In genomic region chr7:104341545-104341944, GRCh38 we compare ENCODE assay signal across 14 cellular contexts. TPM values are rescaled to one million over a fixed set of nuclear protein-coding genes. Genes with fewer than 3 reads are reported as not detected.
DNase-seq lines count a peak whose midpoint lies in the region; ATAC-seq and TF ChIP-seq lines count a peak whose summit lies in the region.
"Had no signal": no experiment of that assay in that cellular context is flagged by ENCODE, and none has a peak within 500 bp of the region (broad histone marks: within the 10 kb centered on the region; RNA-seq: fewer than 3 reads in every experiment).

No MANE protein-coding gene starts in this region.

- H3K27ac Mint-ChIP-seq in mesothelial cell of epicardium = no peak overlapping the region
- H3K27ac Mint-ChIP-seq: activated B cell treated with CpG ODN at 0.5 μM for 24 hours; activated naive CD8-positive, alpha-beta T cell treated with anti-CD3 and anti-CD28 coated beads, Interleukin-2, amount 10 ng/mL, durations not matched to agents 7 days and 5 days had no signal

- no TSS peak for BruUV-seq in A673 (replicated peaks; lab: Mats Ljungman, UMichigan)

- intact Hi-C loops in A673 (cut with micrococcal nuclease; ENCODE audit: unreplicated experiment) = no loop called here
- intact Hi-C loops in dorsolateral prefrontal cortex (cut with DNase I) = no loop called here

- H3K9me3 ChIP-seq in A673 (ENCODE audit: low read depth, low read length, poor library complexity, severe bottlenecking) = no peaks in the 10 kb centered on the region
- H3K9me3 ChIP-seq: BLaER1 had no signal

- H3K4me3 Mint-ChIP-seq in mesothelial cell of epicardium = no peak overlapping the region
- H3K4me3 Mint-ChIP-seq: activated B cell treated with CpG ODN at 0.5 μM for 24 hours; activated naive CD8-positive, alpha-beta T cell treated with anti-CD3 and anti-CD28 coated beads, Interleukin-2, amount 10 ng/mL, durations not matched to agents 7 days and 5 days had no signal

- POLR2A ChIA-PET in A673 (lab: Charles Lee; ENCODE audit: low non-redundant PET) = no interaction called here

- peaks cover 41% of the 10 kb centered on the region for H3K27me3 Mint-ChIP-seq in mesothelial cell of epicardium (ENCODE audit: low read depth)

- CTCF ChIA-PET in A673 (lab: Charles Lee) = interaction anchor here (0.6 kb wide), 1 partner anchor 25 kb away, joined by 4 read pairs; no protein-coding TSS in a partner anchor

- no peaks in the 10 kb centered on the region for H3K36me3 Mint-ChIP-seq in mesothelial cell of epicardium
- H3K36me3 Mint-ChIP-seq: activated naive CD8-positive, alpha-beta T cell treated with anti-CD3 and anti-CD28 coated beads, Interleukin-2, amount 10 ng/mL, durations not matched to agents 7 days and 5 days had no signal

- no peaks in the 10 kb centered on the region for H3K36me3 ChIP-seq in A673 (ENCODE audit: insufficient read depth, low read length, poor library complexity, severe bottlenecking)
- H3K36me3 ChIP-seq: BLaER1 had no signal

- DNase-seq in A673 (ENCODE audit: low spot score) = peak; percentile 29
- peak; percentile 16 for DNase-seq in GM20000 (ENCODE audit: low spot score)
- DNase-seq in NCI-H526 treated with DMSO at 0.1 percent for 48 hours (lab: John Stamatoyannopoulos, UW) = peak; percentile 55
- DNase-seq in dorsolateral prefrontal cortex = no peak
- no peak for DNase-seq in mesothelial cell of epicardium (ENCODE audit: low spot score in 2 of 2, unreplicated experiment in 2 of 2)
- DNase-seq in HK-2 (ENCODE audit: unreplicated experiment) = no peak
- no peak for DNase-seq in COLO668 (lab: John Stamatoyannopoulos, UW; ENCODE audit: unreplicated experiment)
- DNase-seq: activated B cell treated with CpG ODN at 0.5 μM for 24 hours; activated naive CD8-positive, alpha-beta T cell treated with anti-CD3 and anti-CD28 coated beads, Interleukin-2, amount 10 ng/mL, durations not matched to agents 7 days and 5 days; mesenchymal stem cell; NCI-H1048; stimulated activated CD4-positive, alpha-beta T cell treated with anti-CD3 and anti-CD28 coated beads, Interleukin-12 subunit alpha, Interleukin-12 subunit beta, amount 100 ng/mL, for 4 hours had no signal

- no peaks in the 10 kb centered on the region for H3K9me3 Mint-ChIP-seq in mesothelial cell of epicardium
- H3K9me3 Mint-ChIP-seq: activated B cell treated with CpG ODN at 0.5 μM for 24 hours; activated naive CD8-positive, alpha-beta T cell treated with anti-CD3 and anti-CD28 coated beads, Interleukin-2, amount 10 ng/mL, durations not matched to agents 7 days and 5 days had no signal

- H3K27me3 ChIP-seq in A673 (replicated peaks; ENCODE audit: insufficient read depth, low read depth, low read length, poor library complexity) (peaks cover 26% of the 10 kb centered on the region), dorsolateral prefrontal cortex (peaks cover 0 to 9% (median 0%) of the 10 kb centered on the region in 45 donors)
- H3K27me3 ChIP-seq: BLaER1 had no signal

- no peaks in the 10 kb centered on the region for H3K4me1 Mint-ChIP-seq in mesothelial cell of epicardium
- H3K4me1 Mint-ChIP-seq: activated B cell treated with CpG ODN at 0.5 μM for 24 hours; activated naive CD8-positive, alpha-beta T cell treated with anti-CD3 and anti-CD28 coated beads, Interleukin-2, amount 10 ng/mL, durations not matched to agents 7 days and 5 days had no signal

- H3K4me1 ChIP-seq in A673 (ENCODE audit: insufficient read depth, low read length, poor library complexity, severe bottlenecking) = no peaks in the 10 kb centered on the region
- H3K4me1 ChIP-seq: BLaER1 had no signal

- H3K4me3 ChIP-seq in A673 (ENCODE audit: low read depth, low read length, poor library complexity, severe bottlenecking) (no peak overlapping the region), dorsolateral prefrontal cortex (no peak overlapping the region)
- H3K4me3 ChIP-seq: BLaER1 had no signal

- ATAC-seq in HG02571 (IDR thresholded peaks at IDR 0.05; ENCODE audit: unreplicated experiment) = no peak

- H3K27ac ChIP-seq in A673 (ENCODE audit: low read depth, low read length, poor library complexity, severe bottlenecking) = no peak overlapping the region
- H3K27ac ChIP-seq in dorsolateral prefrontal cortex = no peak overlapping the region
- H3K27ac ChIP-seq: BLaER1 had no signal

- TF ChIP-seq CTCF in A673 (conservative IDR thresholded peaks at IDR 0.05; ENCODE audit: low read depth, low read length) (peak; percentile 38), GM20000 (IDR thresholded peaks at IDR 0.05; ENCODE audit: extremely low read depth, missing control alignments) (no peak), dorsolateral prefrontal cortex (IDR thresholded peaks at IDR 0.05 in 54 of 56, conservative IDR thresholded peaks at IDR 0.05 in 2 of 56; ENCODE audit: low read depth in 1 of 56, partially characterized antibody in 56 of 56) (peak in 33 of 56 donors; percentile 13 to 58 (median 37)), mesothelial cell of epicardium (IDR thresholded peaks at IDR 0.05; ENCODE audit: unreplicated experiment) (no peak)

RNA-seq across cellular contexts. Expression of gene LHFPL3, which starts 13.1 kb away (rescaled TPM):
- total RNA-seq in A673 (2021) = not detected in 2 replicates
- 10 to 100 TPM in 66 of 120 experiments, 1 to 10 TPM in 54; 5.4 to 20.9 (median 10.3) TPM for total RNA-seq in dorsolateral prefrontal cortex
- total RNA-seq in mesothelial cell of epicardium = not detected in 3 replicates
- total RNA-seq: activated B cell treated with CpG ODN at 0.5 μM for 24 hours; activated naive CD8-positive, alpha-beta T cell treated with anti-CD3 and anti-CD28 coated beads, Interleukin-2, amount 10 ng/mL, durations not matched to agents 7 days and 5 days had no signal

Comparison
In these comparisons a context has a peak if more than half of its experiments do, and no peak if none do; other contexts are left out.
1. DNase-seq: peak in A673 (single experiment), GM20000 (single experiment) and NCI-H526 treated with DMSO at 0.1 percent for 48 hours (single experiment); none in dorsolateral prefrontal cortex (0 of 10), mesothelial cell of epicardium (0 of 2), HK-2 (single experiment) and COLO668 (single experiment).
2. CTCF ChIP-seq: peak in A673 (single experiment) and dorsolateral prefrontal cortex (33 of 56); none in GM20000 (single experiment) and mesothelial cell of epicardium (single experiment).